ENCODE assay signal across 16 cellular contexts in the genomic region with DNA sequence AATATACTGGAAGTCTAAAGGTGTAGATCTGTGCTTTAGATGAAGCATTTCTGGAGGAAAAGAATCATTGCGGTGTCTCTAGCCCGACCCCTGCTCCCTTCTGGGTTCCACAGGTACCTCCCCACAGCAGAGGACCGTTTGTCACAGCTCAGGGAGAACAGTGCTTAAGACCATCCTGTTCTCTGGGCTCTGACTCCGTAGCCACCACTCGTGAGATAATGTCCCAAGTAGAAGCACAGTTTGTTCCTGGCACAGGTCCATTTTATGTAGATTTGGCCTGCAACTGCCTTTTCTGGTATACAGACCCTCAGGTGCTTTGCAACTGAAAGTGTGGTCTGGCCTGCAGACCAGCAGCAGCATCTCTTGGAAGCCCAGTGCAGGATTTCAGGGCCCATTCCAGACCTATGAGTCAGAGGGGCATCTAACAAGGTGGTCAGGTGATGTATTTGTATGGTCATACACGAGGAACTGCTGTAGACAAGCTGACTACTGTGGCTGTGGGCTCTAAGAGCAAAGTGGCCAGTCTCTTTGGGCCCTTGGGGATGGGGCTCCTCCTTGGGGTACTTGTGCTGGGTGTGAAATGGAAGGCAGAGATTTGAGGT. TPM values are rescaled to one million over a fixed set of nuclear protein-coding genes. Genes with fewer than 3 reads are reported as not detected.
A peak's percentile ranks its signal among the peaks of the same experiment; 100 is the strongest.
DNase-seq lines count a peak whose midpoint lies in the region; ATAC-seq, FAIRE-seq and TF ChIP-seq lines count a peak whose summit lies in the region.
"Had no signal": no experiment of that assay in that cellular context is flagged by ENCODE, and none has a peak within 500 bp of the region (broad histone marks: within the 10 kb centered on the region; RNA-seq: fewer than 3 reads in every experiment).

No MANE protein-coding gene starts in this region.

- H3K27ac Mint-ChIP-seq in stimulated activated naive CD8-positive, alpha-beta T cell treated with anti-CD3 and anti-CD28 coated beads, Interleukin-15, amount 100 ng/mL, for 72 hours, result no peak overlapping the region
- H3K27ac Mint-ChIP-seq in activated naive CD8-positive, alpha-beta T cell treated with anti-CD3 and anti-CD28 coated beads for 36 hours, result no peak overlapping the region
- H3K27ac Mint-ChIP-seq: activated CD8-positive, alpha-beta T cell treated with anti-CD3 and anti-CD28 coated beads, Interleukin-2, amount 10 ng/mL, durations not matched to agents 7 days and 5 days; activated naive CD4-positive, alpha-beta T cell treated with anti-CD3 and anti-CD28 coated beads, Interleukin-2, amount 50 U/mL, for 24 hours had no signal

- H3K79me2 ChIP-seq in hepatocyte, result no peaks in the 10 kb centered on the region

- H3K36me3 ChIP-seq in hepatocyte (replicated peaks; ENCODE audit: insufficient read depth, low read depth), result no peaks in the 10 kb centered on the region

- no peaks in the 10 kb centered on the region for H3K4me1 ChIP-seq in hepatocyte (ENCODE audit: insufficient read depth)

- no peaks in the 10 kb centered on the region for H3K9me2 ChIP-seq in hepatocyte (replicated peaks; ENCODE audit: insufficient read depth)

- WGBS in hepatocyte (ENCODE audit: low lambda C conversion rate, missing lambda C conversion rate), result 62% methylated on average over 6 of the region's 6 CpGs

- DNase-seq in activated CD8-positive, alpha-beta memory T cell treated with anti-CD3 and anti-CD28 coated beads, Interleukin-2, amount 50 U/mL, for 48 hours, result peak; percentile 17
- no peak for DNase-seq in activated CD8-positive, alpha-beta memory T cell treated with anti-CD3 and anti-CD28 coated beads, Interleukin-2, amount 50 U/mL, for 4 hours
- peak; percentile 48 for DNase-seq in amniotic epithelial cell (ENCODE audit: low read depth)
- DNase-seq in hepatocyte (ENCODE audit: low spot score), result peak; percentile 57
- peak; percentile 91 for DNase-seq in urothelium cell line (ENCODE audit: low spot score)
- no peak for DNase-seq in stimulated activated CD8-positive, alpha-beta memory T cell treated with anti-CD3 and anti-CD28 coated beads, Interleukin-4, amount 100 ng/mL, for 48 hours
- DNase-seq in stimulated activated naive CD8-positive, alpha-beta T cell treated with anti-CD3 and anti-CD28 coated beads, Interleukin-15, amount 100 ng/mL, for 72 hours, result no peak
- no peak for DNase-seq in activated naive CD8-positive, alpha-beta T cell treated with anti-CD3 and anti-CD28 coated beads for 36 hours
- DNase-seq: activated CD8-positive, alpha-beta T cell treated with anti-CD3 and anti-CD28 coated beads, Interleukin-2, amount 10 ng/mL, durations not matched to agents 7 days and 5 days; DMS79; stimulated activated CD4-positive, alpha-beta T cell treated with anti-CD3 and anti-CD28 coated beads, Interleukin-4, amount 100 ng/mL, for 1 hour; T-helper 2 cell had no signal

- no peak for ATAC-seq in stimulated activated naive CD8-positive, alpha-beta T cell treated with anti-CD3 and anti-CD28 coated beads, Interleukin-15, amount 100 ng/mL, for 72 hours
- ATAC-seq: activated CD8-positive, alpha-beta T cell treated with anti-CD3 and anti-CD28 coated beads, Interleukin-2, amount 10 ng/mL, durations not matched to agents 7 days and 5 days had no signal

- no peak for TF ChIP-seq CTCF in hepatocyte (IDR thresholded peaks at IDR 0.05; ENCODE audit: poor library complexity)

- no peak overlapping the region for H3K4me2 ChIP-seq in hepatocyte

- no peak overlapping the region for H3K27ac ChIP-seq in hepatocyte

- no peaks in the 10 kb centered on the region for H3K27me3 ChIP-seq in hepatocyte

- no peaks in the 10 kb centered on the region for H3K4me1 Mint-ChIP-seq in stimulated activated naive CD8-positive, alpha-beta T cell treated with anti-CD3 and anti-CD28 coated beads, Interleukin-15, amount 100 ng/mL, for 72 hours
- peaks cover 2% of the 10 kb centered on the region for H3K4me1 Mint-ChIP-seq in activated naive CD8-positive, alpha-beta T cell treated with anti-CD3 and anti-CD28 coated beads for 36 hours
- H3K4me1 Mint-ChIP-seq: activated naive CD4-positive, alpha-beta T cell treated with anti-CD3 and anti-CD28 coated beads, Interleukin-2, amount 50 U/mL, for 24 hours had no signal

- FAIRE-seq in urothelium cell line (lab: Jason Lieb, UNC), result peak; percentile 65
- FAIRE-seq: A204.1 had no signal

- no peak overlapping the region for H3K4me3 ChIP-seq in hepatocyte

- H3K9me3 Mint-ChIP-seq in stimulated activated naive CD8-positive, alpha-beta T cell treated with anti-CD3 and anti-CD28 coated beads, Interleukin-15, amount 100 ng/mL, for 72 hours, result peaks cover 0 to 5% of the 10 kb centered on the region in 2 donors
- peaks cover 3% of the 10 kb centered on the region for H3K9me3 Mint-ChIP-seq in activated naive CD8-positive, alpha-beta T cell treated with anti-CD3 and anti-CD28 coated beads for 36 hours

- no peak overlapping the region for H3K4me3 Mint-ChIP-seq in stimulated activated naive CD8-positive, alpha-beta T cell treated with anti-CD3 and anti-CD28 coated beads, Interleukin-15, amount 100 ng/mL, for 72 hours
- no peak overlapping the region for H3K4me3 Mint-ChIP-seq in activated naive CD8-positive, alpha-beta T cell treated with anti-CD3 and anti-CD28 coated beads for 36 hours
- H3K4me3 Mint-ChIP-seq: activated CD8-positive, alpha-beta T cell treated with anti-CD3 and anti-CD28 coated beads, Interleukin-2, amount 10 ng/mL, durations not matched to agents 7 days and 5 days; activated naive CD4-positive, alpha-beta T cell treated with anti-CD3 and anti-CD28 coated beads, Interleukin-2, amount 50 U/mL, for 24 hours had no signal

- no peaks in the 10 kb centered on the region for H4K20me1 ChIP-seq in hepatocyte (ENCODE audit: insufficient read depth, poor library complexity, severe bottlenecking)

- H3K36me3 Mint-ChIP-seq in activated naive CD8-positive, alpha-beta T cell treated with anti-CD3 and anti-CD28 coated beads for 36 hours, result no peaks in the 10 kb centered on the region
- H3K36me3 Mint-ChIP-seq: activated naive CD4-positive, alpha-beta T cell treated with anti-CD3 and anti-CD28 coated beads, Interleukin-2, amount 50 U/mL, for 24 hours had no signal

- no peaks in the 10 kb centered on the region for H3K27me3 Mint-ChIP-seq in stimulated activated naive CD8-positive, alpha-beta T cell treated with anti-CD3 and anti-CD28 coated beads, Interleukin-15, amount 100 ng/mL, for 72 hours
- H3K27me3 Mint-ChIP-seq in activated naive CD8-positive, alpha-beta T cell treated with anti-CD3 and anti-CD28 coated beads for 36 hours, result no peaks in the 10 kb centered on the region
- H3K27me3 Mint-ChIP-seq: activated naive CD4-positive, alpha-beta T cell treated with anti-CD3 and anti-CD28 coated beads, Interleukin-2, amount 50 U/mL, for 24 hours had no signal

- H3K9me3 ChIP-seq in hepatocyte (ENCODE audit: low read depth), result no peaks in the 10 kb centered on the region

- H2AFZ ChIP-seq in hepatocyte, result no peak overlapping the region

RNA-seq across cellular contexts. Expression of a gene that starts 28.3 kb away (rescaled TPM):
- total RNA-seq in hepatocyte, result 28.7 and 29.8 TPM in 2 replicates
- polyA plus RNA-seq in hepatocyte, result 43.1 and 50.3 TPM in 2 replicates
- under 1 TPM in 1 of 2 experiments, not detected in 1; 0.30 TPM for total RNA-seq in activated naive CD8-positive, alpha-beta T cell treated with anti-CD3 and anti-CD28 coated beads for 36 hours
- total RNA-seq: activated CD8-positive, alpha-beta T cell treated with anti-CD3 and anti-CD28 coated beads, Interleukin-2, amount 10 ng/mL, durations not matched to agents 7 days and 5 days; glomerular endothelial cell; osteoblast had no signal

RNA-seq across cellular contexts. Expression of a gene that starts 43.9 kb away (rescaled TPM):
- 32.3 and 43.9 TPM in 2 replicates for total RNA-seq in hepatocyte
- 30.5 and 47.4 TPM in 2 replicates for polyA plus RNA-seq in hepatocyte
- not detected for total RNA-seq in activated naive CD8-positive, alpha-beta T cell treated with anti-CD3 and anti-CD28 coated beads for 36 hours
- total RNA-seq: activated CD8-positive, alpha-beta T cell treated with anti-CD3 and anti-CD28 coated beads, Interleukin-2, amount 10 ng/mL, durations not matched to agents 7 days and 5 days; glomerular endothelial cell; osteoblast had no signal

RNA-seq across cellular contexts. Expression of a gene that starts 59.3 kb away (rescaled TPM):
- 1.2 and 1.8 TPM in 2 replicates for total RNA-seq in hepatocyte
- 0.33 and 1.8 TPM in 2 replicates for polyA plus RNA-seq in hepatocyte
- under 1 TPM; 0.14 to 0.49 TPM for total RNA-seq in activated naive CD8-positive, alpha-beta T cell treated with anti-CD3 and anti-CD28 coated beads for 36 hours
- total RNA-seq: osteoblast had no signal

Comparison
In these comparisons a context has a peak if more than half of its experiments do, and no peak if none do; other contexts are left out.
1. DNase-seq: peak in activated CD8-positive, alpha-beta memory T cell treated with anti-CD3 and anti-CD28 coated beads, Interleukin-2, amount 50 U/mL, for 48 hours (single experiment), amniotic epithelial cell (single experiment), hepatocyte (single experiment) and urothelium cell line (single experiment); none in activated CD8-positive, alpha-beta memory T cell treated with anti-CD3 and anti-CD28 coated beads, Interleukin-2, amount 50 U/mL, for 4 hours (single experiment), stimulated activated CD8-positive, alpha-beta memory T cell treated with anti-CD3 and anti-CD28 coated beads, Interleukin-4, amount 100 ng/mL, for 48 hours (single experiment), stimulated activated naive CD8-positive, alpha-beta T cell treated with anti-CD3 and anti-CD28 coated beads, Interleukin-15, amount 100 ng/mL, for 72 hours (0 of 2) and activated naive CD8-positive, alpha-beta T cell treated with anti-CD3 and anti-CD28 coated beads for 36 hours (single experiment).
2. RNA of a gene that starts 28.3 kb away (total RNA-seq): 28.7 to 29.8 TPM in hepatocyte; 0.30 TPM in activated naive CD8-positive, alpha-beta T cell treated with anti-CD3 and anti-CD28 coated beads for 36 hours; every median in the first group is over 10 times any median in the second.
3. RNA of a gene that starts 43.9 kb away (total RNA-seq): 32.3 to 43.9 TPM in hepatocyte; not detected in activated naive CD8-positive, alpha-beta T cell treated with anti-CD3 and anti-CD28 coated beads for 36 hours; every median in the first group is over 10 times any median in the second.